In genomic region chr12:958449-959123, GRCh38 we compare ENCODE assay signal across 10 cellular contexts. TPM values are rescaled to one million over a fixed set of nuclear protein-coding genes. Genes with fewer than 3 reads are reported as not detected.
DNase-seq lines count a peak whose midpoint lies in the region; ATAC-seq, FAIRE-seq and TF ChIP-seq lines count a peak whose summit lies in the region.
"Had no signal": no experiment of that assay in that cellular context is flagged by ENCODE, and none has a peak within 500 bp of the region (broad histone marks: within the 10 kb centered on the region; RNA-seq: fewer than 3 reads in every experiment).

No MANE protein-coding gene starts in this region.

- H3K27ac ChIP-seq in left ventricle myocardium inferior (replicated peaks) (peak overlapping the region; percentile 39), upper lobe of right lung (no peak overlapping the region)

- H3K9me3 ChIP-seq in left ventricle myocardium inferior (replicated peaks) (no peaks in the 10 kb centered on the region), upper lobe of right lung (no peaks in the 10 kb centered on the region)

- intact Hi-C loops in left ventricle myocardium inferior (cut with micrococcal nuclease) (no loop called here), Right ventricle myocardium inferior (cut with DNase I) (loop anchor here (10.0 kb wide), 1 partner anchor 136 kb away; no protein-coding TSS in a partner anchor), upper lobe of right lung (cut with DNase I) (no loop called here), lower leg skin (cut with DNase I; ENCODE audit: low total_unique reads) (loop anchor here (10.0 kb wide), 1 partner anchor 394 kb away; no protein-coding TSS in a partner anchor)

- H3K4me1 ChIP-seq in left ventricle myocardium inferior (no peaks in the 10 kb centered on the region), upper lobe of right lung (no peaks in the 10 kb centered on the region)

- H3K27me3 ChIP-seq in left ventricle myocardium inferior (ENCODE audit: low read depth) = no peaks in the 10 kb centered on the region
- no peaks in the 10 kb centered on the region for H3K27me3 ChIP-seq in bronchial epithelial cell (ENCODE audit: control insufficient read depth, insufficient read depth, low read length)
- no peaks in the 10 kb centered on the region for H3K27me3 ChIP-seq in upper lobe of right lung

- DNase-seq in left ventricle myocardium inferior (no peak), Right ventricle myocardium inferior (ENCODE audit: missing footprints) (no peak), bronchial epithelial cell (ENCODE audit: low read depth) (peak; percentile 11), upper lobe of right lung (no peak), lower leg skin (ENCODE audit: low spot score in 2 of 2) (no peak)
- no peak for DNase-seq in activated CD4-positive, alpha-beta T cell treated with anti-CD3 and anti-CD28 coated beads, Interleukin-2, amount 50 U/mL, for 48 hours
- DNase-seq in activated naive CD4-positive, alpha-beta T cell treated with Interleukin-2 at 50 U/mL for 16 hours = no peak
- DNase-seq: activated T-cell treated with anti-CD3 and anti-CD28 coated beads, Interleukin-2, amount 50 U/mL, for 1 hour; NCI-H82 had no signal

- no peaks in the 10 kb centered on the region for H3K36me3 ChIP-seq in left ventricle myocardium inferior
- H3K36me3 ChIP-seq in bronchial epithelial cell (ENCODE audit: control insufficient read depth, insufficient read depth, low read length) = no peaks in the 10 kb centered on the region
- H3K36me3 ChIP-seq in upper lobe of right lung = no peaks in the 10 kb centered on the region

- TF ChIP-seq POLR2A in lower leg skin (IDR thresholded peaks at IDR 0.05) = no peak

- 59 to 72% methylated on average over 8 of the region's 9 CpGs for WGBS in lower leg skin, 2 donors

- no peak for FAIRE-seq in bronchial epithelial cell (lab: Jason Lieb, UNC)

- ATAC-seq in Right ventricle myocardium inferior = no peak
- ATAC-seq in HG03097 (IDR thresholded peaks at IDR 0.05; ENCODE audit: low FRiP score, unreplicated experiment) = peak; percentile 65
- ATAC-seq in upper lobe of right lung = peak; percentile 24

- no peak overlapping the region for H3K4me3 ChIP-seq in left ventricle myocardium inferior
- no peak overlapping the region for H3K4me3 ChIP-seq in bronchial epithelial cell (ENCODE audit: low read depth, low read length)
- H3K4me3 ChIP-seq in upper lobe of right lung = no peak overlapping the region
- H3K4me3 ChIP-seq in lower leg skin (ENCODE audit: low read depth, poor library complexity, severe bottlenecking) = no peak overlapping the region

- TF ChIP-seq CTCF in left ventricle myocardium inferior (IDR thresholded peaks at IDR 0.05; ENCODE audit: borderline replicate concordance) (no peak), bronchial epithelial cell (IDR thresholded peaks at IDR 0.05; ENCODE audit: insufficient read depth, low read length, severe bottlenecking) (no peak), upper lobe of right lung (IDR thresholded peaks at IDR 0.05) (no peak), lower leg skin (IDR thresholded peaks at IDR 0.05) (no peak)

RNA-seq across cellular contexts. Expression of gene RAD52, which starts 9.1 kb away (rescaled TPM):
- 9.3 TPM for total RNA-seq in left ventricle myocardium inferior
- total RNA-seq in Right ventricle myocardium inferior = 7.1 TPM
- total RNA-seq in bronchial epithelial cell = 12.9 and 16.3 TPM in 2 replicates
- 13.3 TPM for total RNA-seq in upper lobe of right lung
- total RNA-seq in lower leg skin = 10 to 100 TPM in 3 of 4 donors, 1 to 10 TPM in 1; 6.2 to 16.7 (median 12.1) TPM

RNA-seq across cellular contexts. Expression of gene ERC1, which starts 32.4 kb away (rescaled TPM):
- total RNA-seq in left ventricle myocardium inferior (50.8 TPM), Right ventricle myocardium inferior (43.1 TPM), bronchial epithelial cell (16.6 and 42.9 TPM in 2 replicates), upper lobe of right lung (54.3 TPM), lower leg skin (10 to 100 TPM; 22.1 to 42.7 (median 29.7) TPM)

Comparison
In these comparisons a context has a peak if more than half of its experiments do, and no peak if none do; other contexts are left out.
1. intact Hi-C loops: an anchor here in Right ventricle myocardium inferior (10.0 kb wide) and lower leg skin (10.0 kb wide); none called in left ventricle myocardium inferior and upper lobe of right lung.